ENCODE assay signal across 25 cellular contexts in genomic region chr7:100949931-100950443, GRCh38. TPM values are rescaled to one million over a fixed set of nuclear protein-coding genes. Genes with fewer than 3 reads are reported as not detected.
DNase-seq lines count a peak whose midpoint lies in the region; ATAC-seq and TF ChIP-seq lines count a peak whose summit lies in the region.
"Had no signal": no experiment of that assay in that cellular context is flagged by ENCODE, and none has a peak within 500 bp of the region (broad histone marks: within the 10 kb centered on the region; RNA-seq: fewer than 3 reads in every experiment).

No MANE protein-coding gene starts in this region.

- no peaks in the 10 kb centered on the region for H3K27me3 Mint-ChIP-seq in endodermal cell (ENCODE audit: insufficient read depth)
- H3K27me3 Mint-ChIP-seq in T-cell = peaks cover 20 to 30% of the 10 kb centered on the region in 2 donors

- H3K4me1 ChIP-seq in heart left ventricle = no peaks in the 10 kb centered on the region
- no peaks in the 10 kb centered on the region for H3K4me1 ChIP-seq in endodermal cell (ENCODE audit: control insufficient read depth, insufficient read depth, low read length)
- peaks cover 6 to 19% of the 10 kb centered on the region in 2 donors for H3K4me1 ChIP-seq in mucosa of rectum (ENCODE audit: control insufficient read depth in 2 of 2, insufficient read depth in 2 of 2, low read length in 2 of 2)
- H3K4me1 ChIP-seq: SJCRH30, thyroid gland had no signal

- H3K27me3 ChIP-seq in heart left ventricle (peaks cover 0 to 58% (median 20%) of the 10 kb centered on the region in 9 donors), endodermal cell (ENCODE audit: control insufficient read depth, insufficient read depth, low read length, poor library complexity, severe bottlenecking) (no peaks in the 10 kb centered on the region), mucosa of rectum (ENCODE audit: control insufficient read depth in 2 of 2, insufficient read depth in 2 of 2, low read length in 2 of 2) (peaks cover 0 to 3% of the 10 kb centered on the region in 2 donors)
- H3K27me3 ChIP-seq: thyroid gland had no signal

- 34 to 41% (median 40%) methylated on average over 15 of the region's 15 CpGs for WGBS in heart left ventricle, 4 donors
- 57 to 64% methylated on average over 13 to 15 of the region's 15 CpGs for WGBS in endodermal cell (ENCODE audit: insufficient coverage in 1 of 2, insufficient read length in 1 of 2), 2 experiments

- TF ChIP-seq POLR2A in heart left ventricle (IDR thresholded peaks at IDR 0.05) = no peak

- peaks cover 6% of the 10 kb centered on the region for H3K4me1 Mint-ChIP-seq in endodermal cell
- no peaks in the 10 kb centered on the region for H3K4me1 Mint-ChIP-seq in T-cell
- H3K4me1 Mint-ChIP-seq: stimulated activated naive B cell treated with anti-CD40 and anti-IgM and Interleukin-4, amounts not matched to agents 10 μg/mL and 1 μg/mL and 100 μg/mL, for 72 hours had no signal

- H3K9ac ChIP-seq in endodermal cell (ENCODE audit: extremely low read depth, low read length, poor library complexity, severe bottlenecking) (no peak overlapping the region), mucosa of rectum (ENCODE audit: low read depth in 1 of 2, low read length in 2 of 2) (peak overlapping the region in 1 of 2 donors; percentile 61)

- ATAC-seq in heart left ventricle = peak in 1 of 4 donors; percentile 7
- no peak for ATAC-seq in T-cell (replicated peaks in 1 of 4)
- no peak for ATAC-seq in HG03378 (IDR thresholded peaks at IDR 0.05; ENCODE audit: unreplicated experiment)
- ATAC-seq: activated naive CD4-positive, alpha-beta T cell treated with anti-CD3 and anti-CD28 coated beads, Interleukin-2, amount 50 U/mL, for 72 hours; Panc1; stimulated activated naive B cell treated with anti-CD40 and anti-IgM and Interleukin-4, amounts not matched to agents 10 μg/mL and 1 μg/mL and 100 μg/mL, for 72 hours had no signal

- CTCF ChIA-PET in T-cell (lab: Charles Lee) = no interaction called here

- H3K9me3 ChIP-seq in heart left ventricle (no peaks in the 10 kb centered on the region), endodermal cell (ENCODE audit: control insufficient read depth, low read length) (no peaks in the 10 kb centered on the region), mucosa of rectum (ENCODE audit: control insufficient read depth in 2 of 2, low read length in 2 of 2) (no peaks in the 10 kb centered on the region)
- H3K9me3 ChIP-seq: SJCRH30, thyroid gland had no signal

- H3K27ac ChIP-seq in heart left ventricle (peak overlapping the region in 5 of 12 donors; percentile 43 to 74 (median 55)), endodermal cell (ENCODE audit: low read depth, low read length) (no peak overlapping the region), mucosa of rectum (ENCODE audit: low read depth in 2 of 2, low read length in 2 of 2) (peak overlapping the region; percentile 63 to 65)
- H3K27ac ChIP-seq: SJCRH30, skin epidermis, thyroid gland, VCaP had no signal

- intact Hi-C loops in heart left ventricle (cut with DNase I) (no loop called here), cardiac septum (cut with DNase I) (no loop called here)

- H3K4me3 ChIP-seq in heart left ventricle (peak overlapping the region in 10 of 12 donors; percentile 8 to 43 (median 28)), endodermal cell (ENCODE audit: low read length) (no peak overlapping the region), mucosa of rectum (ENCODE audit: low read length in 2 of 2) (peak overlapping the region; percentile 52 to 56)
- H3K4me3 ChIP-seq: SJCRH30, skin epidermis, thyroid gland had no signal

- H3K9me3 Mint-ChIP-seq in endodermal cell = peaks cover under 1% of the 10 kb centered on the region
- no peaks in the 10 kb centered on the region for H3K9me3 Mint-ChIP-seq in T-cell
- H3K9me3 Mint-ChIP-seq: activated naive CD4-positive, alpha-beta T cell treated with anti-CD3 and anti-CD28 coated beads, Interleukin-2, amount 50 U/mL, for 72 hours; nephron progenitor cell; stimulated activated naive B cell treated with anti-CD40 and anti-IgM and Interleukin-4, amounts not matched to agents 10 μg/mL and 1 μg/mL and 100 μg/mL, for 72 hours; T-helper 1 cell treated with Interleukin-12 subunit alpha and Interleukin-12 subunit beta and Interleukin-4 antibody, amounts not matched to agents 30 μg/mL and 1 μg/mL, for 36 hours had no signal

- TF ChIP-seq CTCF in heart left ventricle (IDR thresholded peaks at IDR 0.05) (no peak), endodermal cell (conservative IDR thresholded peaks at IDR 0.05) (no peak)

- H3K4me3 Mint-ChIP-seq in endodermal cell (no peak overlapping the region), T-cell (no peak overlapping the region)
- H3K4me3 Mint-ChIP-seq: nephron progenitor cell; stimulated activated naive B cell treated with anti-CD40 and anti-IgM and Interleukin-4, amounts not matched to agents 10 μg/mL and 1 μg/mL and 100 μg/mL, for 72 hours; T-helper 1 cell treated with Interleukin-12 subunit alpha and Interleukin-12 subunit beta and Interleukin-4 antibody, amounts not matched to agents 30 μg/mL and 1 μg/mL, for 36 hours had no signal

- no peak overlapping the region for H3K27ac Mint-ChIP-seq in endodermal cell
- no peak overlapping the region for H3K27ac Mint-ChIP-seq in T-cell
- H3K27ac Mint-ChIP-seq: activated naive CD4-positive, alpha-beta T cell treated with anti-CD3 and anti-CD28 coated beads, Interleukin-2, amount 50 U/mL, for 72 hours; nephron progenitor cell; progenitor cell of endocrine pancreas; stimulated activated naive B cell treated with anti-CD40 and anti-IgM and Interleukin-4, amounts not matched to agents 10 μg/mL and 1 μg/mL and 100 μg/mL, for 72 hours; T-helper 1 cell treated with Interleukin-12 subunit alpha and Interleukin-12 subunit beta and Interleukin-4 antibody, amounts not matched to agents 30 μg/mL and 1 μg/mL, for 36 hours had no signal

- H3K36me3 ChIP-seq in heart left ventricle (no peaks in the 10 kb centered on the region), endodermal cell (ENCODE audit: control insufficient read depth, insufficient read depth, low read length) (no peaks in the 10 kb centered on the region), mucosa of rectum (ENCODE audit: control insufficient read depth in 2 of 2, insufficient read depth in 2 of 2, low read length in 2 of 2) (peaks cover 3 to 4% of the 10 kb centered on the region in 2 donors)
- H3K36me3 ChIP-seq: SJCRH30, thyroid gland had no signal

- H3K36me3 Mint-ChIP-seq in endodermal cell (ENCODE audit: low read depth) (no peaks in the 10 kb centered on the region), T-cell (no peaks in the 10 kb centered on the region)
- H3K36me3 Mint-ChIP-seq: activated naive CD4-positive, alpha-beta T cell treated with anti-CD3 and anti-CD28 coated beads, Interleukin-2, amount 50 U/mL, for 72 hours had no signal

- POLR2A ChIA-PET in T-cell (lab: Charles Lee) = no interaction called here

- DNase-seq in heart left ventricle (no peak), cardiac septum (ENCODE audit: low spot score) (no peak), endodermal cell (peak; percentile 71), T-cell (no peak), LoVo (ENCODE audit: low spot score) (no peak), H4 (ENCODE audit: low spot score) (no peak)
- DNase-seq: 8988T; DND-41; foreskin melanocyte; NCI-H1105 treated with DMSO at 0.1 percent for 48 hours; NCI-H510A treated with DMSO at 0.1 percent for 48 hours; nephron progenitor cell; SJCRH30; stimulated activated CD4-positive, alpha-beta T cell treated with anti-CD3 and anti-CD28 coated beads, Interleukin-2, amount 100 ng/mL, for 48 hours; stimulated activated naive B cell treated with anti-CD40 and anti-IgM and Interleukin-4, amounts not matched to agents 10 μg/mL and 1 μg/mL and 100 μg/mL, for 72 hours; thyroid gland had no signal

RNA-seq across cellular contexts. Expression of gene MUC3A, which starts 0.7 kb away (rescaled TPM):
- total RNA-seq in heart left ventricle = 1 to 10 TPM in 3 of 9 donors, under 1 TPM in 6; 0.16 to 1.4 (median 0.45) TPM
- 1 to 10 TPM in 1 of 2 donors, under 1 TPM in 1; 0.25 to 1.8 TPM for polyA plus RNA-seq in heart left ventricle
- 0.86 TPM for total RNA-seq in cardiac septum
- total RNA-seq in endodermal cell = 10 to 100 TPM in 1 of 2 donors, 1 to 10 TPM in 1; 7.7 to 24.1 TPM
- 5.8 TPM for polyA plus RNA-seq in endodermal cell (2013, experiment 1 of 2)
- 3.8 TPM for polyA plus RNA-seq in endodermal cell (2013, experiment 2 of 2)
- under 1 TPM in 3 of 5 donors, not detected in 2; 0.10 to 0.25 (median 0.18) TPM for total RNA-seq in T-cell
- not detected in 2 replicates for total RNA-seq in H4 (2014; rRNA removed; shearing (Covaris generic))
- total RNA-seq: epithelial cell of proximal tubule had no signal

RNA-seq across cellular contexts. Expression of gene MUC12, which starts 19.4 kb away (rescaled TPM):
- under 1 TPM in 2 of 9 donors, not detected in 7; 0.02 TPM for total RNA-seq in heart left ventricle
- under 1 TPM; 0.19 to 0.23 TPM for polyA plus RNA-seq in heart left ventricle
- total RNA-seq in cardiac septum = 0.19 TPM
- total RNA-seq in endodermal cell = 1 to 10 TPM; 2.9 to 3.3 TPM
- polyA plus RNA-seq in endodermal cell (2013, experiment 1 of 2) = 7.9 TPM
- polyA plus RNA-seq in endodermal cell (2013, experiment 2 of 2) = 3.6 TPM
- under 1 TPM in 3 of 5 donors, not detected in 2; 0.09 to 0.51 (median 0.33) TPM for total RNA-seq in T-cell
- 0.54 and 1.0 TPM in 2 replicates for total RNA-seq in H4 (2014; rRNA removed; shearing (Covaris generic))
- total RNA-seq: thyroid gland had no signal

RNA-seq across cellular contexts. Expression of gene ACHE, which starts 54.3 kb away (rescaled TPM):
- total RNA-seq in heart left ventricle = 1 to 10 TPM in 4 of 9 donors, under 1 TPM in 5; 0.44 to 2.1 (median 0.78) TPM
- under 1 TPM; 0.58 to 0.69 TPM for polyA plus RNA-seq in heart left ventricle
- total RNA-seq in cardiac septum = 2.1 TPM
- 10 to 100 TPM in 1 of 2 donors, 1 to 10 TPM in 1; 2.6 to 13.7 TPM for total RNA-seq in endodermal cell
- polyA plus RNA-seq in endodermal cell (2013, experiment 1 of 2) = 6.1 TPM
- 6.1 TPM for polyA plus RNA-seq in endodermal cell (2013, experiment 2 of 2)
- under 1 TPM; 0.13 to 0.84 (median 0.44) TPM for total RNA-seq in T-cell
- 0.15 TPM in 1 of 2 replicates, not detected in the other for total RNA-seq in H4 (2014; rRNA removed; shearing (Covaris generic))
